In genomic region chr4:113979157-113979972, GRCh38 we compare ENCODE assay signal across 9 cellular contexts. TPM values are rescaled to one million over a fixed set of nuclear protein-coding genes. Genes with fewer than 3 reads are reported as not detected.
DNase-seq lines count a peak whose midpoint lies in the region; ATAC-seq, FAIRE-seq and TF ChIP-seq lines count a peak whose summit lies in the region.
"Had no signal": no experiment of that assay in that cellular context is flagged by ENCODE, and none has a peak within 500 bp of the region (broad histone marks: within the 10 kb centered on the region; RNA-seq: fewer than 3 reads in every experiment).

ARSJ (minus strand) TSS chr4:113979647; CDS start chr4:113978834, 813 bp downstream.

- H3K4me2 ChIP-seq in GM12878 (ENCODE audit: control insufficient read depth, insufficient read depth) (peak within 1 kb of the TSS; percentile 28; the same call in 1 of the 2 replicates), parathyroid adenoma (ENCODE audit: low read length) (peak within 1 kb of the TSS; percentile 86)
- H3K4me2 ChIP-seq: BLaER1 treated with 17β-estradiol and CSF1 and Interleukin-3, amounts not matched to agents 10 nM and 100 nM had no signal

- no peak for TF ChIP-seq RAD21 in GM12878 (IDR thresholded peaks at IDR 0.05; ENCODE audit: insufficient read depth, low read depth, low read length)

- SMC1A ChIA-PET in GM12878 (lab: Charles Lee; ENCODE audit: uncharacterized antibody, unreplicated experiment), result interaction anchor here (1.2 to 1.4 kb wide), 2 partner anchors 10 to 22 kb away, joined by 3 read pairs; no protein-coding TSS in a partner anchor

- FAIRE-seq in GM12878 (lab: Jason Lieb, UNC), result no peak

- TF ChIP-seq CTCF in Panc1 (IDR thresholded peaks at IDR 0.05) (no peak), GM12878 (IDR thresholded peaks at IDR 0.05 in 2 of 3, conservative IDR thresholded peaks at IDR 0.05 in 1 of 3; ENCODE audit: control insufficient read depth in 2 of 3, extremely low read depth in 1 of 3, insufficient read depth in 1 of 3, low read depth in 3 of 3, low read length in 3 of 3) (no peak), parathyroid adenoma (IDR thresholded peaks at IDR 0.05) (no peak)

- peak within 1 kb of the TSS; percentile 96 for H3K27ac ChIP-seq in Panc1 (ENCODE audit: low read length)
- H3K27ac ChIP-seq in GM12878 (ENCODE audit: control insufficient read depth, insufficient read depth), result no peak within 1 kb of the TSS
- no peak within 1 kb of the TSS for H3K27ac ChIP-seq in parathyroid adenoma
- H3K27ac ChIP-seq: BLaER1 treated with 17β-estradiol and CSF1 and Interleukin-3, amounts not matched to agents 10 nM and 100 nM had no signal

- intact Hi-C loops in Panc1 (cut with micrococcal nuclease; ENCODE audit: unreplicated experiment) (loop anchor here (5.0 kb wide), 1 partner anchor 93 kb away; no protein-coding TSS in a partner anchor), GM12878 (cut with micrococcal nuclease; ENCODE audit: unreplicated experiment) (no loop called here), left ventricle myocardium superior (cut with micrococcal nuclease) (no loop called here)

- H2AFZ ChIP-seq in GM12878 (ENCODE audit: control insufficient read depth, low read depth, low read length), result no peak within 1 kb of the TSS
- H2AFZ ChIP-seq in parathyroid adenoma, result peak within 1 kb of the TSS; percentile 56

- POLR2A ChIA-PET in Panc1 (lab: Charles Lee), result interaction anchor here (0.6 kb wide), 1 partner anchor 59 kb away, joined by 5 read pairs; no protein-coding TSS in a partner anchor
- POLR2A ChIA-PET in GM12878 (lab: Charles Lee), result no interaction called here

- H3K9ac ChIP-seq in GM12878 (ENCODE audit: control insufficient read depth, insufficient read depth, low read length) (no peak within 1 kb of the TSS), parathyroid adenoma (no peak within 1 kb of the TSS)
- H3K9ac ChIP-seq: BLaER1 treated with 17β-estradiol and CSF1 and Interleukin-3, amounts not matched to agents 10 nM and 100 nM had no signal

- H3K4me3 ChIP-seq in Panc1 (ENCODE audit: low read depth in 2 of 2, low read length in 2 of 2) (peak within 1 kb of the TSS; percentile 77 to 85), GM12878 (peak within 1 kb of the TSS; percentile 57), parathyroid adenoma (ENCODE audit: low read depth, low read length) (peak within 1 kb of the TSS; percentile 50)
- H3K4me3 ChIP-seq: BLaER1 treated with 17β-estradiol and CSF1 and Interleukin-3, amounts not matched to agents 10 nM and 100 nM had no signal

- peaks cover 7% of the 10 kb centered on the region for H3K4me1 ChIP-seq in Panc1 (ENCODE audit: control insufficient read depth, insufficient read depth, low read length)
- H3K4me1 ChIP-seq in GM12878 (ENCODE audit: control insufficient read depth, insufficient read depth, low read length), result no peaks in the 10 kb centered on the region
- H3K4me1 ChIP-seq in parathyroid adenoma, result no peaks in the 10 kb centered on the region
- H3K4me1 ChIP-seq: BLaER1 treated with 17β-estradiol and CSF1 and Interleukin-3, amounts not matched to agents 10 nM and 100 nM had no signal

- no peak for TF ChIP-seq POLR2A in GM12878 (IDR thresholded peaks at IDR 0.05; ENCODE audit: low read depth, low read length)

- no peaks in the 10 kb centered on the region for H3K27me3 ChIP-seq in Panc1 (ENCODE audit: control insufficient read depth, insufficient read depth, low read length)
- peaks cover 0 to 5% of the 10 kb centered on the region in 2 experiments; a peak in 2 of 4 replicates for H3K27me3 ChIP-seq in GM12878 (replicated peaks in 1 of 2; ENCODE audit: control insufficient read depth in 2 of 2, insufficient read depth in 2 of 2, low read length in 1 of 2)
- no peaks in the 10 kb centered on the region for H3K27me3 ChIP-seq in parathyroid adenoma (ENCODE audit: control insufficient read depth, insufficient read depth, low read length)
- H3K27me3 ChIP-seq: BLaER1 treated with 17β-estradiol and CSF1 and Interleukin-3, amounts not matched to agents 10 nM and 100 nM had no signal

- no peak for TF ChIP-seq EP300 in GM12878 (IDR thresholded peaks at IDR 0.05; ENCODE audit: borderline replicate concordance in 1 of 2, control insufficient read depth in 1 of 2, low read depth in 2 of 2, low read length in 2 of 2)

- CTCF ChIA-PET in Panc1 (lab: Charles Lee), result no interaction called here
- CTCF ChIA-PET in GM12878 (lab: Yijun Ruan, JAX), result interaction anchor here (0.6 to 1.1 kb wide), 4 partner anchors 12 to 62 kb away, joined by 3 to 5 read pairs (median 4); no protein-coding TSS in a partner anchor

- BruUV-seq in Panc1 (replicated peaks; lab: Mats Ljungman, UMichigan), result no TSS peak
- BruUV-seq in GM12878 (replicated peaks; lab: Mats Ljungman, UMichigan), result no TSS peak

- RAD21 ChIA-PET in GM12878 (lab: Charles Lee; ENCODE audit: unreplicated experiment), result interaction anchor here (0.5 to 1.1 kb wide), 3 partner anchors 42 to 713 kb away, joined by 3 to 4 read pairs (median 3); no protein-coding TSS in a partner anchor

- H3K36me3 ChIP-seq in Panc1 (ENCODE audit: control insufficient read depth, insufficient read depth, low read length) (no peaks in the 10 kb centered on the region; the same call in 1 of the 2 replicates), GM12878 (ENCODE audit: control insufficient read depth in 2 of 2, insufficient read depth in 2 of 2, low read length in 1 of 2) (no peaks in the 10 kb centered on the region), parathyroid adenoma (ENCODE audit: control insufficient read depth, insufficient read depth, low read length) (no peaks in the 10 kb centered on the region)
- H3K36me3 ChIP-seq: BLaER1 treated with 17β-estradiol and CSF1 and Interleukin-3, amounts not matched to agents 10 nM and 100 nM had no signal

- 18% methylated on average over 55 of the region's 56 CpGs for WGBS in GM12878 (ENCODE audit: insufficient coverage, insufficient replicate concordance, low lambda C conversion rate, missing lambda C conversion rate)

- H3K9me3 ChIP-seq in Panc1 (ENCODE audit: control insufficient read depth, insufficient read depth, low read depth, low read length) (peaks cover 4% of the 10 kb centered on the region; the same call in 1 of the 2 replicates), GM12878 (replicated peaks; ENCODE audit: control insufficient read depth, insufficient read depth, low read length) (no peaks in the 10 kb centered on the region), parathyroid adenoma (ENCODE audit: control insufficient read depth, low read length) (no peaks in the 10 kb centered on the region)

- ATAC-seq in Panc1 (peak; percentile 79), GM12878 (peak; percentile 86), left ventricle myocardium superior (peak; percentile 81)

- no peaks in the 10 kb centered on the region for H3K79me2 ChIP-seq in GM12878 (ENCODE audit: control insufficient read depth, insufficient read depth, low read length)
- H3K79me2 ChIP-seq in parathyroid adenoma, result no peaks in the 10 kb centered on the region

- in situ Hi-C loops in Panc1 (cut with HindIII; ENCODE audit: low pct_unique_long_range_greater_than_20kb, low sequenced_read_pairs), result no loop called here
- in situ Hi-C loops in GM12878 (cut with MboI), result no loop called here

- no peaks in the 10 kb centered on the region for H4K20me1 ChIP-seq in GM12878 (ENCODE audit: control insufficient read depth, insufficient read depth)
- H4K20me1 ChIP-seq: BLaER1 treated with 17β-estradiol and CSF1 and Interleukin-3, amounts not matched to agents 10 nM and 100 nM had no signal

- DNase-seq in NCI-H2171 treated with DMSO at 0.1 percent for 48 hours (lab: John Stamatoyannopoulos, UW) (peak; percentile 26), NCI-H2171 (lab: John Stamatoyannopoulos, UW) (no peak), Panc1 (ENCODE audit: low read depth, low spot score) (no peak), GM12878 (ENCODE audit: low read depth, low spot score) (no peak), left ventricle myocardium superior (peak; percentile 68)
- no peak for DNase-seq in activated effector memory CD4-positive, alpha-beta T cell treated with anti-CD3 and anti-CD28 coated beads, Interleukin-2, amount 50 U/mL, for 16 hours
- DNase-seq in NK-92 treated with Interleukin-12 subunit alpha and Interleukin-12 subunit beta, amount 100 ng/mL, for 24 hours (lab: John Stamatoyannopoulos, UW), result no peak

TF ChIP-seq in GM12878, 131 proteins besides CTCF, POLR2A, EP300 and RAD21 (continues in another document):
- TF ChIP-seq SPI1 (IDR thresholded peaks at IDR 0.05; ENCODE audit: borderline replicate concordance, insufficient read depth, low read depth, low read length) (no peak), IKZF1 (conservative IDR thresholded peaks at IDR 0.05) (peak; percentile 39; the same call in 1 of the 2 replicates), GATAD2B (conservative IDR thresholded peaks at IDR 0.05; ENCODE audit: low read depth) (0 out of 2 replicates have a peak, but pooled peaks have one; percentile 25)

RNA-seq across cellular contexts. Expression of gene ARSJ, which starts in this region (rescaled TPM):
- total RNA-seq in Panc1 (2021; ENCODE audit: unreplicated experiment) (43.9 TPM), GM12878 (2014; rRNA removed) (under 0.01 TPM in 1 of 2 replicates, not detected in the other), GM12878 (2014; rRNA removed; fragmentation: Illumina TruSeq; extraction: Trizol) (not detected in 2 replicates), GM12878 (2021) (not detected in 2 replicates), left ventricle myocardium superior (0.59 TPM)
- 17.8 TPM for polyA plus RNA-seq in Panc1 (2012; ENCODE audit: insufficient read length)
- not detected in 2 replicates for total RNA-seq in GM12878 (2013; cell fraction: nucleolus; rRNA removed)
- not detected for polyA plus RNA-seq in GM12878 (2011; ENCODE audit: low read depth)
- polyA plus RNA-seq in GM12878 (2011; rRNA removed) (0.04 TPM in 1 of 2 replicates, not detected in the other), GM12878 (2014; fragmentation: Illumina TruSeq; extraction: Trizol) (0.03 TPM in 1 of 2 replicates, not detected in the other), GM12878 (2014; fragmentation: Nextera tagmentation; extraction: Ambion mirVana) (under 1 TPM in 1 of 2 experiments, not detected in 1; 0.04 TPM), GM12878 (2014; rRNA removed) (0.08 TPM in 1 of 2 replicates, not detected in the other), GM12878 (2016; fragmentation: Nextera tagmentation; extraction: Ambion mirVana) (under 1 TPM in 1 of 2 experiments, not detected in 1; 0.19 TPM)
- 0.01 and 0.03 TPM in 2 replicates for polyA plus RNA-seq in GM12878 (2011; cell fraction: cytosol; rRNA removed)
- 0.07 TPM in 1 of 2 replicates, not detected in the other for polyA plus RNA-seq in GM12878 (2011; cell fraction: nucleus; rRNA removed)
- polyA plus RNA-seq in GM12878 (2012), result not detected in 2 replicates
- polyA minus RNA-seq in GM12878 (2011; rRNA and poly(A)+ RNA removed), result not detected in 2 replicates
- polyA minus RNA-seq in GM12878 (2011; cell fraction: cytosol; rRNA and poly(A)+ RNA removed), result not detected in 2 replicates
- polyA minus RNA-seq in GM12878 (2011; cell fraction: nucleus; rRNA and poly(A)+ RNA removed), result 0.24 TPM in 1 of 2 replicates, not detected in the other

Comparison
In these comparisons a context has a peak if more than half of its experiments do, and no peak if none do; other contexts are left out.
1. RNA of gene ARSJ (total RNA-seq): 43.9 TPM in Panc1 (single experiment); 0.59 TPM in left ventricle myocardium superior (single experiment) and under 0.01 TPM in GM12878; every median in the first group is over 10 times any median in the second.
2. Peak in ATAC-seq, H3K4me3 ChIP-seq and H3K4me2 ChIP-seq in GM12878; RNA of the gene not detected or under 1 TPM.
3. Peak in DNase-seq and ATAC-seq in left ventricle myocardium superior; RNA of the gene not detected or under 1 TPM.
4. Peak in every context shown above with its lines, with median percentiles within 50 percentile points of each other: ATAC-seq and H3K4me3 ChIP-seq.